Comparison of ENCODE assay signal across 8 cellular contexts in genomic region chr20:34112600-34113061, GRCh38. TPM values are rescaled to one million over a fixed set of nuclear protein-coding genes. Genes with fewer than 3 reads are reported as not detected.
DNase-seq lines count a peak whose midpoint lies in the region; ATAC-seq and TF ChIP-seq lines count a peak whose summit lies in the region.

No MANE protein-coding gene starts in this region.

- peaks cover 29% of the 10 kb centered on the region for H3K36me3 Mint-ChIP-seq in activated naive CD4-positive, alpha-beta T cell treated with anti-CD3 and anti-CD28 coated beads, Interleukin-2, amount 50 U/mL, for 24 hours
- H3K36me3 Mint-ChIP-seq in activated CD8-positive, alpha-beta T cell treated with anti-CD3 and anti-CD28 coated beads for 36 hours (ENCODE audit: low read depth): peaks cover 36% of the 10 kb centered on the region

- H3K36me3 ChIP-seq in Loucy (ENCODE audit: insufficient read depth, low read length) (peaks cover 6% of the 10 kb centered on the region; the same call in 1 of the 2 replicates), osteoblast (ENCODE audit: insufficient read depth, low read length) (peaks cover 24% of the 10 kb centered on the region)

- no peak for DNase-seq in activated naive CD4-positive, alpha-beta T cell treated with anti-CD3 and anti-CD28 coated beads, Interleukin-2, amount 50 U/mL, for 16 hours
- DNase-seq in activated CD8-positive, alpha-beta T cell treated with anti-CD3 and anti-CD28 coated beads for 36 hours: no peak
- DNase-seq in foreskin fibroblast (peak; percentile 9 to 55), osteoblast (ENCODE audit: insufficient read length, low spot score, missing footprints) (peak; percentile 84), KBM-7 (no peak)

- intact Hi-C loops in activated CD8-positive, alpha-beta T cell treated with anti-CD3 and anti-CD28 coated beads for 36 hours (cut with micrococcal nuclease): loop anchor here (1.0 kb wide), 1 partner anchor 119 kb away; the partner anchor contains the start of gene RALY

- peak overlapping the region; percentile 100 for H3K27ac Mint-ChIP-seq in activated naive CD4-positive, alpha-beta T cell treated with anti-CD3 and anti-CD28 coated beads, Interleukin-2, amount 50 U/mL, for 24 hours
- peak overlapping the region; percentile 99 for H3K27ac Mint-ChIP-seq in activated CD8-positive, alpha-beta T cell treated with anti-CD3 and anti-CD28 coated beads for 36 hours

- peak overlapping the region; percentile 87 for H3K9ac ChIP-seq in Loucy (ENCODE audit: low read depth, low read length, poor library complexity, severe bottlenecking)

- H2AFZ ChIP-seq in Loucy (ENCODE audit: low read length): peak overlapping the region; percentile 88
- H2AFZ ChIP-seq in osteoblast (ENCODE audit: low read length): peak overlapping the region; percentile 98

- H3K9me2 ChIP-seq in Loucy (replicated peaks; ENCODE audit: low read depth, low read length): no peaks in the 10 kb centered on the region

- H3K9me3 ChIP-seq in Loucy (ENCODE audit: insufficient read depth, low read depth, low read length): no peaks in the 10 kb centered on the region
- no peaks in the 10 kb centered on the region for H3K9me3 ChIP-seq in osteoblast (ENCODE audit: low read depth, low read length)

- H3K4me1 ChIP-seq in Loucy (ENCODE audit: insufficient read depth, low read length, poor library complexity, severe bottlenecking): peaks cover 37% of the 10 kb centered on the region
- H3K4me1 ChIP-seq in osteoblast (ENCODE audit: insufficient read depth, low read length): peaks cover 27% of the 10 kb centered on the region

- H4K20me1 ChIP-seq in Loucy (ENCODE audit: insufficient read depth, low read length, poor library complexity, severe bottlenecking) (peaks cover 40% of the 10 kb centered on the region), osteoblast (ENCODE audit: insufficient read depth, low read length) (peaks cover 40% of the 10 kb centered on the region)

- peak overlapping the region; percentile 91 for H3K4me2 ChIP-seq in Loucy (ENCODE audit: low read depth, low read length, poor library complexity, severe bottlenecking)
- H3K4me2 ChIP-seq in osteoblast (ENCODE audit: insufficient read depth, low read length): peak overlapping the region; percentile 100

- H3F3A ChIP-seq in Loucy (ENCODE audit: low read depth): no peaks in the 10 kb centered on the region

- H3K79me2 ChIP-seq in Loucy (ENCODE audit: insufficient read depth, low read length): peaks cover 44% of the 10 kb centered on the region
- peaks cover 44% of the 10 kb centered on the region for H3K79me2 ChIP-seq in osteoblast (ENCODE audit: insufficient read depth, low read length)

- H3K27me3 ChIP-seq in Loucy (ENCODE audit: insufficient read depth, low read length, poor library complexity, severe bottlenecking) (peaks cover 7% of the 10 kb centered on the region), osteoblast (ENCODE audit: insufficient read depth, low read length) (peaks cover 3% of the 10 kb centered on the region)

- peak overlapping the region; percentile 84 for H3K4me3 ChIP-seq in Loucy (ENCODE audit: low read length, poor library complexity, severe bottlenecking)
- H3K4me3 ChIP-seq in foreskin fibroblast (ENCODE audit: low read depth in 1 of 2, low read length in 2 of 2): peak overlapping the region; percentile 81 to 99
- peak overlapping the region; percentile 98 for H3K4me3 ChIP-seq in osteoblast (ENCODE audit: insufficient read depth, low read length)

- no peaks in the 10 kb centered on the region for H3K27me3 Mint-ChIP-seq in activated naive CD4-positive, alpha-beta T cell treated with anti-CD3 and anti-CD28 coated beads, Interleukin-2, amount 50 U/mL, for 24 hours
- H3K27me3 Mint-ChIP-seq in activated CD8-positive, alpha-beta T cell treated with anti-CD3 and anti-CD28 coated beads for 36 hours: no peaks in the 10 kb centered on the region

- H3K9me3 Mint-ChIP-seq in activated naive CD4-positive, alpha-beta T cell treated with anti-CD3 and anti-CD28 coated beads, Interleukin-2, amount 50 U/mL, for 24 hours: no peaks in the 10 kb centered on the region
- no peaks in the 10 kb centered on the region for H3K9me3 Mint-ChIP-seq in activated CD8-positive, alpha-beta T cell treated with anti-CD3 and anti-CD28 coated beads for 36 hours

- H3K4me3 Mint-ChIP-seq in activated naive CD4-positive, alpha-beta T cell treated with anti-CD3 and anti-CD28 coated beads, Interleukin-2, amount 50 U/mL, for 24 hours: peak overlapping the region; percentile 97
- H3K4me3 Mint-ChIP-seq in activated CD8-positive, alpha-beta T cell treated with anti-CD3 and anti-CD28 coated beads for 36 hours: peak overlapping the region; percentile 98

- POLR2A ChIA-PET in activated CD8-positive, alpha-beta T cell treated with anti-CD3 and anti-CD28 coated beads for 36 hours (lab: Charles Lee): interaction anchor here (0.6 to 3.2 kb wide), 19 partner anchors 9 to 1294 kb away, joined by 3 to 20 read pairs (median 4); partner anchors contain the start of genes CHMP4B and RALY

- no peak for ATAC-seq in activated CD8-positive, alpha-beta T cell treated with anti-CD3 and anti-CD28 coated beads for 36 hours
- ATAC-seq in HG02938 (IDR thresholded peaks at IDR 0.05; ENCODE audit: unreplicated experiment): no peak

- in situ Hi-C loops in KBM-7 (cut with MboI; ENCODE audit: low pct_unique_long_range_greater_than_20kb, low sequenced_read_pairs): no loop called here

- peaks cover 39% of the 10 kb centered on the region for H3K4me1 Mint-ChIP-seq in activated naive CD4-positive, alpha-beta T cell treated with anti-CD3 and anti-CD28 coated beads, Interleukin-2, amount 50 U/mL, for 24 hours
- peaks cover 31% of the 10 kb centered on the region for H3K4me1 Mint-ChIP-seq in activated CD8-positive, alpha-beta T cell treated with anti-CD3 and anti-CD28 coated beads for 36 hours (ENCODE audit: low read depth)

- TF ChIP-seq CTCF in Loucy (conservative IDR thresholded peaks at IDR 0.05; ENCODE audit: low read length): no peak
- no peak for TF ChIP-seq CTCF in activated CD8-positive, alpha-beta T cell treated with anti-CD3 and anti-CD28 coated beads for 36 hours (IDR thresholded peaks at IDR 0.05)
- TF ChIP-seq CTCF in foreskin fibroblast (IDR thresholded peaks at IDR 0.05; ENCODE audit: low read depth, low read length): no peak
- no peak for TF ChIP-seq CTCF in osteoblast (IDR thresholded peaks at IDR 0.05; ENCODE audit: extremely low read depth, low read depth, low read length)

- CTCF ChIA-PET in activated CD8-positive, alpha-beta T cell treated with anti-CD3 and anti-CD28 coated beads for 36 hours (lab: Charles Lee): interaction anchor here (0.6 to 3.4 kb wide), 9 partner anchors 17 to 445 kb away, joined by 3 to 10 read pairs (median 3); no protein-coding TSS in a partner anchor

- peak overlapping the region; percentile 98 for H3K27ac ChIP-seq in osteoblast (ENCODE audit: low read depth, low read length)

RNA-seq across cellular contexts. Expression of gene EIF2S2, which starts 0.6 kb away (rescaled TPM):
- 100 to 1,000 TPM; 161 to 164 TPM for total RNA-seq in activated CD8-positive, alpha-beta T cell treated with anti-CD3 and anti-CD28 coated beads for 36 hours
- total RNA-seq in osteoblast: 139 and 148 TPM in 2 replicates

Comparison
In these comparisons a context has a peak if more than half of its experiments do, and no peak if none do; other contexts are left out.
1. DNase-seq: peak in foreskin fibroblast (2 of 2) and osteoblast (single experiment); none in activated naive CD4-positive, alpha-beta T cell treated with anti-CD3 and anti-CD28 coated beads, Interleukin-2, amount 50 U/mL, for 16 hours (single experiment), activated CD8-positive, alpha-beta T cell treated with anti-CD3 and anti-CD28 coated beads for 36 hours (single experiment) and KBM-7 (single experiment).
2. Peak in every context shown above with its lines, with median percentiles within 50 percentile points of each other: H3K4me3 ChIP-seq.